8 cellular contexts compared by ENCODE assay signal in genomic region chr10:29681700-29682444, GRCh38. TPM values are rescaled to one million over a fixed set of nuclear protein-coding genes. Genes with fewer than 3 reads are reported as not detected.
DNase-seq lines count a peak whose midpoint lies in the region; ATAC-seq and TF ChIP-seq lines count a peak whose summit lies in the region.

No MANE protein-coding gene starts in this region.

- no peaks in the 10 kb centered on the region for H3K36me3 ChIP-seq in KOPT-K1 (ENCODE audit: insufficient read depth, low read length)
- peaks cover 49 to 57% of the 10 kb centered on the region in 2 donors for H3K36me3 ChIP-seq in stomach smooth muscle (ENCODE audit: control insufficient read depth in 2 of 2, insufficient read depth in 2 of 2, low read length in 2 of 2)
- no peaks in the 10 kb centered on the region; the same call in 1 of the 2 replicates for H3K36me3 ChIP-seq in MG63

- H3K9ac ChIP-seq in stomach smooth muscle (ENCODE audit: low read length in 2 of 2), result no peak overlapping the region

- H3K27ac ChIP-seq in KOPT-K1 (ENCODE audit: low read depth, low read length, poor library complexity, severe bottlenecking) (peak overlapping the region; percentile 35), right cardiac atrium (ENCODE audit: low read length) (peak overlapping the region; percentile 7), stomach smooth muscle (ENCODE audit: low read length) (peak overlapping the region; percentile 49)

- intact Hi-C loops in right cardiac atrium (cut with DNase I), result no loop called here

- ATAC-seq in right cardiac atrium (peak; percentile 84 to 90), omental fat pad (ENCODE audit: low FRiP score) (no peak), HG02973 (IDR thresholded peaks at IDR 0.05; ENCODE audit: unreplicated experiment) (no peak)

- H3K27me3 ChIP-seq in right cardiac atrium (ENCODE audit: control insufficient read depth, insufficient read depth), result no peaks in the 10 kb centered on the region
- no peaks in the 10 kb centered on the region for H3K27me3 ChIP-seq in stomach smooth muscle (ENCODE audit: control insufficient read depth in 1 of 2, insufficient read depth in 2 of 2, low read length in 2 of 2)
- H3K27me3 ChIP-seq in MG63, result no peaks in the 10 kb centered on the region

- peaks cover 5% of the 10 kb centered on the region for H3K9me3 ChIP-seq in KOPT-K1 (ENCODE audit: insufficient read depth, low read length, poor library complexity, severe bottlenecking)
- no peaks in the 10 kb centered on the region for H3K9me3 ChIP-seq in right cardiac atrium (ENCODE audit: control insufficient read depth, low read length)
- no peaks in the 10 kb centered on the region for H3K9me3 ChIP-seq in stomach smooth muscle (ENCODE audit: control insufficient read depth in 2 of 2, low read length in 2 of 2)
- peaks cover 6% of the 10 kb centered on the region for H3K9me3 ChIP-seq in MG63

- peak; percentile 28 to 40 for DNase-seq in activated CD4-positive, alpha-beta T cell treated with anti-CD3 and anti-CD28 coated beads, Interleukin-2, amount 50 U/mL, for 48 hours
- DNase-seq in right cardiac atrium, result no peak
- no peak for DNase-seq in omental fat pad (ENCODE audit: low spot score)
- DNase-seq in MG63, result no peak
- no peak for DNase-seq in D341Med (ENCODE audit: low spot score)

- no peak for TF ChIP-seq CTCF in omental fat pad (IDR thresholded peaks at IDR 0.05)

- H3K4me3 ChIP-seq in right cardiac atrium (ENCODE audit: low read length) (no peak overlapping the region), stomach smooth muscle (ENCODE audit: low read length in 2 of 2) (no peak overlapping the region), MG63 (no peak overlapping the region)

- H3K4me1 ChIP-seq in right cardiac atrium (ENCODE audit: control insufficient read depth, insufficient read depth, low read length), result peaks cover 4% of the 10 kb centered on the region
- H3K4me1 ChIP-seq in stomach smooth muscle (ENCODE audit: control insufficient read depth, insufficient read depth, low read length), result peaks cover 27% of the 10 kb centered on the region

- WGBS in right cardiac atrium, result 79% methylated on average over 9 of the region's 9 CpGs

RNA-seq across cellular contexts. Expression of gene SVIL, which starts 47.1 kb away (rescaled TPM):
- 100 to 1,000 TPM; 254 to 374 (median 287) TPM for total RNA-seq in right cardiac atrium
- polyA plus RNA-seq in right cardiac atrium, result 106 TPM
- 10 to 100 TPM; 22.8 to 44.4 (median 30.5) TPM for total RNA-seq in omental fat pad
- total RNA-seq in MG63 (2014; rRNA removed; shearing (Covaris generic); ENCODE audit: low replicate concordance), result 2.3 and 5.6 TPM in 2 replicates

Comparison
In these comparisons a context has a peak if more than half of its experiments do, and no peak if none do; other contexts are left out.
1. DNase-seq: peak in activated CD4-positive, alpha-beta T cell treated with anti-CD3 and anti-CD28 coated beads, Interleukin-2, amount 50 U/mL, for 48 hours (2 of 2); none in right cardiac atrium (0 of 3), omental fat pad (single experiment), MG63 (single experiment) and D341Med (single experiment).
2. ATAC-seq: peak in right cardiac atrium (2 of 2); none in omental fat pad (single experiment) and HG02973 (single experiment).
3. RNA of gene SVIL, which starts 47.1 kb away (total RNA-seq): 254 to 374 TPM in right cardiac atrium; 22.8 to 44.4 TPM in omental fat pad and 2.3 to 5.6 TPM in MG63; every median in the first group is over 4 times any median in the second.
4. Peak in every context shown above with its lines, with median percentiles within 50 percentile points of each other: H3K27ac ChIP-seq.